Comparison of ENCODE assay signal across 34 cellular contexts in genomic region chr2:180759631-180760030, GRCh38.
"Had no signal": no experiment of that assay in that cellular context is flagged by ENCODE, and none has a peak within 500 bp of the region (broad histone marks: within the 10 kb centered on the region; RNA-seq: fewer than 3 reads in every experiment).

No MANE protein-coding gene starts in this region.

- H3K27me3 ChIP-seq: MG63 had no signal

- H3K9ac ChIP-seq: KMS-11 had no signal

- H3K36me3 ChIP-seq: MG63 had no signal

- DNase-seq: Karpas-422, Kasumi-1, MG63, MM.1S, MV-4-11, NCI-H1048, NCI-H1092, NCI-H1092 treated with DMSO at 0.1 percent for 48 hours, NCI-H1105, NCI-H1105 treated with DMSO at 0.1 percent for 48 hours, NCI-H1417, NCI-H1417 treated with DMSO at 0.1 percent for 48 hours, NCI-H1436, NCI-H1436 treated with DMSO at 0.1 percent for 48 hours, NCI-H146, NCI-H1694 treated with DMSO at 0.1 percent for 48 hours, NCI-H187, NCI-H187 treated with DMSO at 0.1 percent for 48 hours, NCI-H1930, NCI-H2029, NCI-H2029 treated with DMSO at 0.1 percent for 48 hours, NCI-H2081, NCI-H2081 treated with DMSO at 0.1 percent for 48 hours, NCI-H2107, NCI-H2171, NCI-H2171 treated with DMSO at 0.1 percent for 48 hours, NCI-H2227 treated with DMSO at 0.1 percent for 48 hours, NCI-H226, NCI-H345, NCI-H446, NCI-H446 treated with DMSO at 0.1 percent for 48 hours, NCI-H510A, NCI-H510A treated with DMSO at 0.1 percent for 48 hours had no signal

- H3K9me3 ChIP-seq: MG63 had no signal

- H3K27ac ChIP-seq: KMS-11 had no signal

- H3K4me3 ChIP-seq: MG63 had no signal

- H3K4me2 ChIP-seq: KMS-11 had no signal
